In genomic region chr12:95721320-95721719, GRCh38 we compare ENCODE assay signal across 13 cellular contexts.
DNase-seq lines count a peak whose midpoint lies in the region; ATAC-seq and TF ChIP-seq lines count a peak whose summit lies in the region.
"Had no signal": no experiment of that assay in that cellular context is flagged by ENCODE, and none has a peak within 500 bp of the region (broad histone marks: within the 10 kb centered on the region; RNA-seq: fewer than 3 reads in every experiment).

No MANE protein-coding gene starts in this region.

- DNase-seq in NCI-H1092 treated with DMSO at 0.1 percent for 48 hours (lab: John Stamatoyannopoulos, UW) (peak; percentile 3), NCI-H1092 (lab: John Stamatoyannopoulos, UW) (no peak), M059J (ENCODE audit: low read depth) (peak; percentile 18), mammary epithelial cell (peak; percentile 71), osteocyte (ENCODE audit: extremely low spot score, unreplicated experiment) (no peak), T-helper 17 cell (no peak), hypothalamus (lab: John Stamatoyannopoulos, UW) (no peak)
- DNase-seq: activated CD8-positive, alpha-beta T cell treated with anti-CD3 and anti-CD28 coated beads for 36 hours; MV-4-11; T-helper 1 cell; upper lobe of left lung had no signal

- BruUV-seq in mammary epithelial cell (replicated peaks; lab: Mats Ljungman, UMichigan) = no TSS peak

- intact Hi-C loops in mammary epithelial cell (cut with micrococcal nuclease) = loop anchor here (5.0 kb wide), 1 partner anchor 139 kb away; no protein-coding TSS in a partner anchor

- H3K4me3 ChIP-seq in mammary epithelial cell (replicated peaks in 1 of 3; ENCODE audit: insufficient read depth in 1 of 3, low read depth in 2 of 3, low read length in 3 of 3) = no peak overlapping the region
- H3K4me3 ChIP-seq: upper lobe of left lung had no signal

- no peak overlapping the region for H2AFZ ChIP-seq in mammary epithelial cell (ENCODE audit: low read depth, low read length)

- H3K4me1 Mint-ChIP-seq in osteocyte (ENCODE audit: unreplicated experiment) (peaks cover 86% of the 10 kb centered on the region), T-helper 17 cell (no peaks in the 10 kb centered on the region)

- H3K9me3 ChIP-seq in mammary epithelial cell (replicated peaks; ENCODE audit: insufficient read depth, low read length) (peaks cover under 1% of the 10 kb centered on the region), T-helper 17 cell (ENCODE audit: control insufficient read depth, low read length, poor library complexity, severe bottlenecking) (no peaks in the 10 kb centered on the region)
- H3K9me3 ChIP-seq: upper lobe of left lung had no signal

- H3K9me3 Mint-ChIP-seq in osteocyte (ENCODE audit: unreplicated experiment) = peaks cover 2% of the 10 kb centered on the region

- peaks cover 74% of the 10 kb centered on the region for H3K36me3 Mint-ChIP-seq in osteocyte (ENCODE audit: unreplicated experiment)
- no peaks in the 10 kb centered on the region for H3K36me3 Mint-ChIP-seq in T-helper 17 cell (ENCODE audit: low read depth)

- no peaks in the 10 kb centered on the region for H3K27me3 ChIP-seq in mammary epithelial cell (ENCODE audit: insufficient read depth, low read length)
- H3K27me3 ChIP-seq: upper lobe of left lung had no signal

- no peak for ATAC-seq in T-helper 17 cell
- ATAC-seq in GM21526 (IDR thresholded peaks at IDR 0.05; ENCODE audit: low FRiP score, unreplicated experiment) = no peak
- ATAC-seq: activated CD8-positive, alpha-beta T cell treated with anti-CD3 and anti-CD28 coated beads for 36 hours had no signal

- H3K27ac Mint-ChIP-seq in osteocyte (ENCODE audit: unreplicated experiment) (peak overlapping the region; percentile 82), T-helper 17 cell (no peak overlapping the region)
- H3K27ac Mint-ChIP-seq: activated CD8-positive, alpha-beta T cell treated with anti-CD3 and anti-CD28 coated beads for 36 hours had no signal

- WGBS in mammary epithelial cell (ENCODE audit: low coverage, missing lambda C conversion rate) = 53% methylated on average over 2 of the region's 2 CpGs

- no peak overlapping the region for H3K9ac ChIP-seq in mammary epithelial cell (ENCODE audit: insufficient read depth, low read length)

- no peak overlapping the region for H3K27ac ChIP-seq in mammary epithelial cell (ENCODE audit: insufficient read depth, low read depth, low read length)
- H3K27ac ChIP-seq: upper lobe of left lung had no signal

- peaks cover 5% of the 10 kb centered on the region for H3K4me1 ChIP-seq in mammary epithelial cell (ENCODE audit: insufficient read depth, low read length)

- H3K36me3 ChIP-seq in mammary epithelial cell (ENCODE audit: insufficient read depth, low read length) = no peaks in the 10 kb centered on the region
- H3K36me3 ChIP-seq: upper lobe of left lung had no signal

- dilution Hi-C loops in mammary epithelial cell (cut with HindIII; ENCODE audit: low sequenced_read_pairs) = no loop called here

- in situ Hi-C loops in mammary epithelial cell (cut with MboI; ENCODE audit: low sequenced_read_pairs in 2 of 2) = no loop called here

- TF ChIP-seq CTCF in mammary epithelial cell (conservative IDR thresholded peaks at IDR 0.05 in 1 of 2, IDR thresholded peaks at IDR 0.05 in 1 of 2; ENCODE audit: extremely low read depth in 1 of 2, insufficient read depth in 1 of 2, low read depth in 1 of 2, low read length in 2 of 2) (peak in 1 of 2 donors; percentile 33), osteocyte (IDR thresholded peaks at IDR 0.05) (peak; percentile 12)

- no peak overlapping the region for H3K4me3 Mint-ChIP-seq in osteocyte (ENCODE audit: unreplicated experiment)
- no peak overlapping the region for H3K4me3 Mint-ChIP-seq in T-helper 17 cell
- H3K4me3 Mint-ChIP-seq: activated CD8-positive, alpha-beta T cell treated with anti-CD3 and anti-CD28 coated beads for 36 hours; neural crest cell had no signal

- H4K20me1 ChIP-seq in mammary epithelial cell (ENCODE audit: insufficient read depth, low read length) = no peaks in the 10 kb centered on the region

- H3K4me2 ChIP-seq in mammary epithelial cell (ENCODE audit: insufficient read depth, low read depth, low read length) = no peak overlapping the region

- no peaks in the 10 kb centered on the region for H3K79me2 ChIP-seq in mammary epithelial cell (ENCODE audit: insufficient read depth, low read length)

- CTCF ChIA-PET in mammary epithelial cell (lab: Charles Lee; ENCODE audit: low non-redundant PET) = no interaction called here

- no peaks in the 10 kb centered on the region for H3K27me3 Mint-ChIP-seq in osteocyte (ENCODE audit: unreplicated experiment)
- H3K27me3 Mint-ChIP-seq in T-helper 17 cell = no peaks in the 10 kb centered on the region

Comparison
In these comparisons a context has a peak if more than half of its experiments do, and no peak if none do; other contexts are left out.
1. DNase-seq: peak in NCI-H1092 treated with DMSO at 0.1 percent for 48 hours (single experiment), M059J (single experiment) and mammary epithelial cell (single experiment); none in NCI-H1092 (single experiment), osteocyte (single experiment), T-helper 17 cell (0 of 3) and hypothalamus (0 of 51).